1 cellular context compared by ENCODE assay signal in genomic region chr2:38750011-38750792, GRCh38.
TF ChIP-seq lines count a peak whose summit lies in the region.

No MANE protein-coding gene starts in this region.

TF ChIP-seq in HepG2, 621 proteins besides CTCF, POLR2A, EP300 and RAD21 (continued from another document and continues in another):
- TF ChIP-seq E2F2 (CRISPR knock-in tag; IDR thresholded peaks at IDR 0.05; ENCODE audit: borderline replicate concordance) (peak; percentile 14; the same call in 1 of the 2 replicates), RFX5 (IDR thresholded peaks at IDR 0.05; ENCODE audit: low read depth, low read length) (no peak), HOXA5 (CRISPR knock-in tag; IDR thresholded peaks at IDR 0.05) (peak; percentile 7), MEIS2 (CRISPR knock-in tag; IDR thresholded peaks at IDR 0.05) (peak; percentile 47; the same call in 1 of the 2 replicates), ZNF329 (CRISPR knock-in tag; IDR thresholded peaks at IDR 0.05; ENCODE audit: low read depth) (0 out of 2 replicates have a peak, but pooled peaks have one; percentile 1), TOPORS (CRISPR knock-in tag; IDR thresholded peaks at IDR 0.05) (0 out of 2 replicates have a peak, but pooled peaks have one; percentile 19), ZNF850 (CRISPR knock-in tag; conservative IDR thresholded peaks at IDR 0.05) (no peak), ZNF747 (CRISPR knock-in tag; IDR thresholded peaks at IDR 0.05; ENCODE audit: borderline replicate concordance) (no peak), SNAPC4 (CRISPR knock-in tag; IDR thresholded peaks at IDR 0.05) (no peak), ASH2L (IDR thresholded peaks at IDR 0.05; ENCODE audit: insufficient read length, low read depth, low read length) (peak; percentile 17), ZFP41 (CRISPR knock-in tag; IDR thresholded peaks at IDR 0.05; ENCODE audit: borderline replicate concordance) (0 out of 2 replicates have a peak, but pooled peaks have one; percentile 13), ZNF639 (CRISPR knock-in tag; conservative IDR thresholded peaks at IDR 0.05) (peak; percentile 20; the same call in 1 of the 2 replicates), BRF2 (CRISPR knock-in tag; IDR thresholded peaks at IDR 0.05) (0 out of 2 replicates have a peak, but pooled peaks have one; percentile 36), DZIP1 (CRISPR knock-in tag; IDR thresholded peaks at IDR 0.05) (no peak), NFYC (CRISPR knock-in tag; IDR thresholded peaks at IDR 0.05) (0 out of 2 replicates have a peak, but pooled peaks have one; percentile 23), ELF3 (CRISPR knock-in tag; IDR thresholded peaks at IDR 0.05) (peak; percentile 11; the same call in 1 of the 2 replicates), CCAR2 (optimal IDR thresholded peaks at IDR 0.05; ENCODE audit: low read depth, low read length) (no peak), PRDM4 (CRISPR knock-in tag; IDR thresholded peaks at IDR 0.05; ENCODE audit: borderline replicate concordance) (no peak), TMF1 (CRISPR knock-in tag; IDR thresholded peaks at IDR 0.05; ENCODE audit: low read depth) (peak; percentile 11; the same call in 1 of the 2 replicates), ZNF142 (CRISPR knock-in tag; IDR thresholded peaks at IDR 0.05) (peak; percentile 95), LBX2 (CRISPR knock-in tag; IDR thresholded peaks at IDR 0.05; ENCODE audit: borderline replicate concordance) (0 out of 2 replicates have a peak, but pooled peaks have one; percentile 7), PRDM15 (CRISPR knock-in tag; IDR thresholded peaks at IDR 0.05) (peak; percentile 30; the same call in 1 of the 2 replicates), ZNF607 (CRISPR knock-in tag; IDR thresholded peaks at IDR 0.05; ENCODE audit: borderline replicate concordance) (peak; percentile 14; the same call in 1 of the 2 replicates)
